Comparison of ENCODE assay signal across 20 cellular contexts in the genomic region with DNA sequence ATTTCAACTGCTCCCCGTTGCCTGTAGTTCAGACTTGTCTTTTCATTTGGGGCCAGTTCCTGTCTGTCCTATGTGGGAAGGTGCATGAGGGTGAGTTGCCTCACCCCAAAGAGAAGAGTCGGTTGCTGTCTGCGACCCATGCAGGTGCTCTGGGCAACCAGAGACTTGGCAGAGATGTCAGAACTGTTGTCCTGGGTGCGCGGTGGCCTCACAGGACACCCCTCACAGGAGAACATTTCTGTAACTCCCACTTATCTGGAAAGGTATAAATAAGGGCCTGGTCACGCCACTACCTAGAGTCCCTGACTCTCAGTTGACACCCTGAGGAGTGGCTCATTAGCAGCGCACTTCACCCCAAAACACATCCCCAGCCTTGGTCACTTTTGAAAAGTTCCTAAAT. TPM values are rescaled to one million over a fixed set of nuclear protein-coding genes. Genes with fewer than 3 reads are reported as not detected.
DNase-seq lines count a peak whose midpoint lies in the region; TF ChIP-seq lines count a peak whose summit lies in the region.
"Had no signal": no experiment of that assay in that cellular context is flagged by ENCODE, and none has a peak within 500 bp of the region (broad histone marks: within the 10 kb centered on the region; RNA-seq: fewer than 3 reads in every experiment).

No MANE protein-coding gene starts in this region.

- WGBS in spleen, 5 donors, result 88 to 95% (median 92%) methylated on average over 7 of the region's 7 CpGs
- 94% methylated on average over 7 of the region's 7 CpGs for WGBS in prostate gland

- H3K36me3 ChIP-seq in spleen (peaks cover 0 to 3% (median 0%) of the 10 kb centered on the region in 6 donors), prostate gland (no peaks in the 10 kb centered on the region)
- H3K36me3 ChIP-seq: BE2C had no signal

- intact Hi-C loops in spleen (cut with DNase I; ENCODE audit: low total_unique reads) (no loop called here), prostate gland (cut with DNase I) (no loop called here)

- no peak overlapping the region for H3K27ac ChIP-seq in spleen
- no peak overlapping the region for H3K27ac ChIP-seq in prostate gland

- H3K27me3 ChIP-seq in spleen (replicated peaks in 1 of 7) (peaks cover 0 to 71% (median 34%) of the 10 kb centered on the region in 7 donors), prostate gland (replicated peaks; ENCODE audit: insufficient read depth) (peaks cover 13% of the 10 kb centered on the region)

- no peak for TF ChIP-seq POLR2A in spleen (IDR thresholded peaks at IDR 0.05)
- no peak for TF ChIP-seq POLR2A in prostate gland (IDR thresholded peaks at IDR 0.05)

- H3K4me1 ChIP-seq in spleen (peaks cover 0 to 7% (median 0%) of the 10 kb centered on the region in 6 donors), prostate gland (replicated peaks) (no peaks in the 10 kb centered on the region)
- H3K4me1 ChIP-seq: BE2C had no signal

- peak; percentile 55 for DNase-seq in activated effector memory CD4-positive, alpha-beta T cell treated with anti-CD3 and anti-CD28 coated beads, Interleukin-2, amount 50 U/mL, for 16 hours
- DNase-seq in activated effector memory CD4-positive, alpha-beta T cell treated with Interleukin-2 at 50 U/mL for 16 hours, result no peak
- DNase-seq in 8988T (peak; percentile 2), islet precursor cell (peak; percentile 21), spleen (peak; percentile 54), prostate gland (ENCODE audit: low spot score) (no peak), NCI-H1092 (lab: John Stamatoyannopoulos, UW) (no peak)
- DNase-seq: BE2C; C1 segment of cervical spinal cord; CD4-positive, CD25-positive, alpha-beta regulatory T cell; COR-L47; DMS 273 treated with DMSO at 0.1 percent for 48 hours; DMS53; DND-41; EL; GOT3; H9 had no signal

- TF ChIP-seq CTCF in spleen (IDR thresholded peaks at IDR 0.05 in 8 of 11, conservative IDR thresholded peaks at IDR 0.05 in 3 of 11), result no peak
- no peak for TF ChIP-seq CTCF in prostate gland (IDR thresholded peaks at IDR 0.05)

- H3K9me3 ChIP-seq in spleen, result peaks cover 0 to 5% (median 0%) of the 10 kb centered on the region in 8 donors
- no peaks in the 10 kb centered on the region for H3K9me3 ChIP-seq in prostate gland

- H3K4me3 ChIP-seq in spleen (no peak overlapping the region), prostate gland (no peak overlapping the region)
- H3K4me3 ChIP-seq: GM12878 had no signal

RNA-seq across cellular contexts. Expression of a gene that starts 9.7 kb away (rescaled TPM):
- total RNA-seq in spleen (1 to 10 TPM in 4 of 7 donors, under 1 TPM in 3; 0.50 to 3.1 (median 1.3) TPM), prostate gland (10 to 100 TPM in 1 of 2 donors, under 1 TPM in 1; 0.41 to 36.4 TPM)
- under 1 TPM; 0.13 to 0.80 (median 0.29) TPM for polyA plus RNA-seq in spleen
- total RNA-seq: HT-29 had no signal
- polyA plus RNA-seq: CD8-positive, alpha-beta memory T cell had no signal

RNA-seq across cellular contexts. Expression of a gene that starts 40.6 kb away (rescaled TPM):
- 10 to 100 TPM; 20.2 to 36.6 (median 31.5) TPM for total RNA-seq in spleen
- polyA plus RNA-seq in spleen, result 10 to 100 TPM; 19.9 to 29.6 (median 20.1) TPM
- total RNA-seq in prostate gland, result 10 to 100 TPM; 29.5 to 53.3 TPM

Comparison
In these comparisons a context has a peak if more than half of its experiments do, and no peak if none do; other contexts are left out.
1. DNase-seq: peak in activated effector memory CD4-positive, alpha-beta T cell treated with anti-CD3 and anti-CD28 coated beads, Interleukin-2, amount 50 U/mL, for 16 hours (single experiment), 8988T (single experiment), islet precursor cell (single experiment) and spleen (single experiment); none in activated effector memory CD4-positive, alpha-beta T cell treated with Interleukin-2 at 50 U/mL for 16 hours (single experiment), prostate gland (single experiment) and NCI-H1092 (single experiment).